In the genomic region with DNA sequence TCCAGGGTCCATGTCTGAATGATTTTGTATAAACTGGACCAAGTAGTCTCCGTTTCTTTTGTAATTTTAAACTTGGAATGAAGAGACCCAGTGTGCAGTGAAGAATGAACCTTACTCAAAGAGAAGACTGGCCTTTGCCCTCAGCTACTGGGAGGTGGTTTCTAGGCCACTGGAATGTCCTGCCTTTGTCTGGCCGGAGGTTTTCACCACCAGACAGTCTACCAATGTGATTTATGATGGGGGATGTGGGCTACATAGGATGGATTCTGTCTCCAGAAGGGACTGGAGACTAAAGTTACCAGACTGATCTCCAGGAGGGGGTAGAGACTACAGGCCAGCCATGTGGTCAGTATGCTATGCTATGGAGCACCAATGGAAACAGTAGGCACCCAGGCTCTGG, we compare ENCODE assay signal across 18 cellular contexts.
"Had no signal": no experiment of that assay in that cellular context is flagged by ENCODE, and none has a peak within 500 bp of the region (broad histone marks: within the 10 kb centered on the region; RNA-seq: fewer than 3 reads in every experiment).

No MANE protein-coding gene starts in this region.

- ATAC-seq: activated CD8-positive, alpha-beta T cell treated with anti-CD3 and anti-CD28 coated beads for 36 hours; activated T-cell treated with anti-CD3 and anti-CD28 coated beads, Interleukin-2, amount 50 U/mL, for 4 hours; foreskin keratinocyte; left lung; natural killer cell treated with Interleukin-12 subunit alpha and Interleukin-12 subunit beta and Interleukin-15 and Interleukin-18, amount 100 ng/mL, for 72 hours; psoas muscle had no signal

- H3K4me3 ChIP-seq: adrenal gland, left lung, psoas muscle, right lobe of liver, spleen, stomach, thoracic aorta, uterus had no signal

- H3K27ac ChIP-seq: adrenal gland, brain microvascular endothelial cell, foreskin keratinocyte, left lung, psoas muscle, right lobe of liver, spleen, stomach, thoracic aorta, uterus had no signal

- H3K36me3 ChIP-seq: adrenal gland, brain microvascular endothelial cell, left lung, right lobe of liver, spleen, stomach, thoracic aorta, uterus had no signal

- H3K27me3 ChIP-seq: adrenal gland, brain microvascular endothelial cell, foreskin keratinocyte, left lung, right lobe of liver, spleen, stomach, uterus had no signal

- H3K9me3 ChIP-seq: adrenal gland, left lung, psoas muscle, right lobe of liver, spleen, stomach, thoracic aorta, uterus had no signal

- H3K4me1 ChIP-seq: adrenal gland, foreskin keratinocyte, left lung, psoas muscle, right lobe of liver, spleen, stomach, uterus had no signal

- DNase-seq: activated CD4-positive, alpha-beta T cell treated with anti-CD3 and anti-CD28 coated beads for 48 hours; activated CD8-positive, alpha-beta T cell treated with anti-CD3 and anti-CD28 coated beads for 36 hours; activated effector memory CD4-positive, alpha-beta T cell treated with Interleukin-2 at 50 U/mL for 16 hours; activated T-cell treated with anti-CD3 and anti-CD28 coated beads, Interleukin-2, amount 50 U/mL, for 4 hours; adrenal gland; brain microvascular endothelial cell; effector memory CD4-positive, alpha-beta T cell; foreskin keratinocyte; head of caudate nucleus; immature natural killer cell; left lung; psoas muscle; right lobe of liver; spleen; stomach; uterus had no signal
